Comparison of ENCODE assay signal across 17 cellular contexts in genomic region chr13:80436571-80437169, GRCh38.
DNase-seq lines count a peak whose midpoint lies in the region; ATAC-seq and TF ChIP-seq lines count a peak whose summit lies in the region.
"Had no signal": no experiment of that assay in that cellular context is flagged by ENCODE, and none has a peak within 500 bp of the region (broad histone marks: within the 10 kb centered on the region; RNA-seq: fewer than 3 reads in every experiment).

No MANE protein-coding gene starts in this region.

- H3K27me3 ChIP-seq in neuronal stem cell (ENCODE audit: control insufficient read depth in 3 of 3, insufficient read depth in 3 of 3, low read depth in 1 of 3, low read length in 3 of 3), result no peaks in the 10 kb centered on the region
- H3K27me3 ChIP-seq in Caco-2 (replicated peaks; ENCODE audit: control insufficient read depth, insufficient read depth, low read length), result no peaks in the 10 kb centered on the region

- no peak overlapping the region for H3K27ac ChIP-seq in neuronal stem cell (replicated peaks; ENCODE audit: low read length)
- H3K27ac ChIP-seq: A549, KMS-11 had no signal

- no peaks in the 10 kb centered on the region for H3K4me1 Mint-ChIP-seq in Caco-2 (ENCODE audit: low read depth, unreplicated experiment)

- no CpG with 5 or more reads among the region's 4 CpGs for WGBS in neuronal stem cell (ENCODE audit: extremely low coverage in 2 of 2, insufficient read length in 2 of 2, insufficient replicate concordance in 1 of 2), 2 donors

- no peak overlapping the region for H4K91ac ChIP-seq in neuronal stem cell (ENCODE audit: low read depth, low read length, poor library complexity)

- no peak overlapping the region for H3K14ac ChIP-seq in neuronal stem cell (ENCODE audit: low read length)

- no peak overlapping the region for H2BK15ac ChIP-seq in neuronal stem cell (ENCODE audit: low read length)

- H3K36me3 ChIP-seq in neuronal stem cell (replicated peaks in 1 of 2; ENCODE audit: control insufficient read depth in 2 of 2, insufficient read depth in 2 of 2, low read length in 2 of 2), result no peaks in the 10 kb centered on the region
- no peaks in the 10 kb centered on the region for H3K36me3 ChIP-seq in Caco-2 (ENCODE audit: control insufficient read depth, insufficient read depth, low read length)

- H3K79me1 ChIP-seq in neuronal stem cell (ENCODE audit: low read depth, low read length), result no peaks in the 10 kb centered on the region

- H3K4me2 ChIP-seq in neuronal stem cell (ENCODE audit: insufficient read depth, low read length, poor library complexity, severe bottlenecking), result no peak overlapping the region
- H3K4me2 ChIP-seq: A549, KMS-11 had no signal

- H3K18ac ChIP-seq in neuronal stem cell (ENCODE audit: low read length), result no peak overlapping the region

- H2AK5ac ChIP-seq in neuronal stem cell (ENCODE audit: low read depth, low read length), result no peak overlapping the region

- no peak overlapping the region for H3K9ac ChIP-seq in neuronal stem cell (ENCODE audit: low read depth, low read length, poor library complexity)
- H3K9ac ChIP-seq: KMS-11 had no signal

- H3K27me3 Mint-ChIP-seq in Caco-2 (ENCODE audit: insufficient read depth, unreplicated experiment), result peaks cover 6% of the 10 kb centered on the region

- BruUV-seq in Caco-2 (replicated peaks; lab: Mats Ljungman, UMichigan), result no TSS peak

- peaks cover 9% of the 10 kb centered on the region for H3K9me3 Mint-ChIP-seq in Caco-2 (ENCODE audit: unreplicated experiment)
- H3K9me3 Mint-ChIP-seq: HFFc6 had no signal

- TF ChIP-seq CTCF in fibroblast of the aortic adventitia (IDR thresholded peaks at IDR 0.05; ENCODE audit: insufficient read depth, low read length), result no peak
- no peak for TF ChIP-seq CTCF in Caco-2 (IDR thresholded peaks at IDR 0.05; ENCODE audit: insufficient read depth in 1 of 2, low read depth in 1 of 2, low read length in 1 of 2, severe bottlenecking in 1 of 2, unreplicated experiment in 1 of 2)

- H3K36me3 Mint-ChIP-seq in Caco-2 (ENCODE audit: insufficient read depth, unreplicated experiment), result no peaks in the 10 kb centered on the region

- H3K4me3 Mint-ChIP-seq in Caco-2 (ENCODE audit: unreplicated experiment), result no peak overlapping the region
- H3K4me3 Mint-ChIP-seq: HFFc6; T-helper 1 cell treated with Interleukin-12 subunit alpha and Interleukin-12 subunit beta and Interleukin-4 antibody, amounts not matched to agents 30 μg/mL and 1 μg/mL, for 36 hours had no signal

- H3K9me3 ChIP-seq in neuronal stem cell (replicated peaks in 1 of 2; ENCODE audit: control insufficient read depth in 2 of 2, insufficient read depth in 1 of 2, low read depth in 1 of 2, low read length in 2 of 2) (no peaks in the 10 kb centered on the region), Caco-2 (no peaks in the 10 kb centered on the region)
- H3K9me3 ChIP-seq: A549 had no signal

- no peak overlapping the region for H2BK120ac ChIP-seq in neuronal stem cell (ENCODE audit: low read depth, low read length)

- intact Hi-C loops in Right ventricle myocardium superior (cut with DNase I) (no loop called here), cardiac septum (cut with DNase I) (no loop called here), Caco-2 (cut with micrococcal nuclease; ENCODE audit: unreplicated experiment) (no loop called here)

- H2BK5ac ChIP-seq in neuronal stem cell (ENCODE audit: low read length), result no peak overlapping the region

- no peak overlapping the region for H3K27ac Mint-ChIP-seq in Caco-2 (ENCODE audit: unreplicated experiment)
- H3K27ac Mint-ChIP-seq: HFFc6; T-helper 1 cell treated with Interleukin-12 subunit alpha and Interleukin-12 subunit beta and Interleukin-4 antibody, amounts not matched to agents 30 μg/mL and 1 μg/mL, for 36 hours had no signal

- peak overlapping the region; percentile 2 for H2AFZ ChIP-seq in neuronal stem cell (ENCODE audit: low read length)

- H3K4ac ChIP-seq in neuronal stem cell (ENCODE audit: low read length), result no peak overlapping the region

- DNase-seq in Right ventricle myocardium superior (no peak), cardiac septum (ENCODE audit: low spot score) (no peak), fibroblast of the aortic adventitia (ENCODE audit: low read depth) (peak; percentile 65), neuronal stem cell (ENCODE audit: low spot score) (no peak), DMS53 treated with DMSO at 0.1 percent for 48 hours (lab: John Stamatoyannopoulos, UW; ENCODE audit: unreplicated experiment) (no peak), midbrain (lab: John Stamatoyannopoulos, UW) (no peak), Caco-2 (no peak), C1 segment of cervical spinal cord (lab: John Stamatoyannopoulos, UW) (no peak)
- DNase-seq: activated CD4-positive, alpha-beta T cell treated with anti-CD3 and anti-CD28 coated beads, Interleukin-2, amount 50 U/mL, for 4 hours; activated effector memory CD4-positive, alpha-beta T cell treated with Interleukin-2 at 50 U/mL for 16 hours; DMS79 treated with DMSO at 0.1 percent for 48 hours; HFFc6; NCI-H2107 had no signal

- ATAC-seq in Right ventricle myocardium superior (ENCODE audit: poor library complexity), result peak; percentile 92
- ATAC-seq: A549, esophagus mucosa had no signal

- H2BK12ac ChIP-seq in neuronal stem cell (ENCODE audit: low read length), result no peak overlapping the region

- POLR2A ChIA-PET in Caco-2 (lab: Charles Lee), result no interaction called here

- H3K4me3 ChIP-seq in fibroblast of the aortic adventitia (ENCODE audit: low read depth, low read length), result no peak overlapping the region
- H3K4me3 ChIP-seq in neuronal stem cell (ENCODE audit: low read length in 2 of 2), result no peak overlapping the region
- H3K4me3 ChIP-seq in Caco-2 (ENCODE audit: low read depth, low read length), result no peak overlapping the region
- H3K4me3 ChIP-seq: A549 had no signal

- no peak overlapping the region for H3K23ac ChIP-seq in neuronal stem cell (ENCODE audit: low read depth, low read length, poor library complexity)

- H3K4me1 ChIP-seq in neuronal stem cell (ENCODE audit: control insufficient read depth in 2 of 2, insufficient read depth in 1 of 2, low read depth in 1 of 2, low read length in 2 of 2), result no peaks in the 10 kb centered on the region
- 0 out of 2 replicates have a peak, but pooled peaks cover 8% of the 10 kb centered on the region for H3K4me1 ChIP-seq in Caco-2
- H3K4me1 ChIP-seq: A549 had no signal

- CTCF ChIA-PET in Caco-2 (lab: Charles Lee), result no interaction called here

- no peak overlapping the region for H4K8ac ChIP-seq in neuronal stem cell (ENCODE audit: low read depth, low read length)
